Comparison of ENCODE assay signal across 8 cellular contexts in the genomic region with DNA sequence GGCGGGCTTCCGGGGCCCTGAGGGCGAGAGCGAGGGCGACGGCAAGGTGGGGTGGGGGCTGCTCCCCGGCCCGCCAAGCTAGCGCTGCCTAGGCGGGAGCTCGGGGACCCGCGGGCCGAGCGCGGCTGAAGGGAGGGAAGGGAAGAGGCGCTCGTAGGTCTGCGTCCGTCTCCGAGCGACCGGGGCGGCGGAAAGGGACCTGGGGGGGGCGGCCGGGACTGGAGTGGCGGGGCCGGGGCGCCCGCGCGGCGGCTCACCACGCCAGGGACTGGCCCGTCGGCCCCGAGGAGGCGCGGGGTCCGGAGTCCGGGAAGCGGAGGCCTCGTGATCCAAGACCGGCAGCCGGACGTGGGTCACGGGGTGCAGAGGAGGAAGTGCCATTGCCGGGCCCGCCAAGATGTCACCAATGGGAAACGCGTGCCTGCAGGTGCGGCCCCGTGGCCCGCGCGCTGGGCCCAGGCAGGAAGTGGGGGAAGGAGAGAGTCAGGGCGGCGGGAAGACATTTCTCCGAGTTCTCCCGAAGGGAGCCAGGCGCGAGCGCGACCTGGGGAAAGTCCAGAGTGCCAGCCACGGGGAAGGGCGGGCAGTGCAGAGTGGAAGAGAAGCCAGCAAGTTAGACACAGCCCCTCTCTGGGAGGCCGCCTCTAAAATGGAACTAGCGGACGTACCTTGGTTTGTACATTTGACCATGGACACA.
DNase-seq lines count a peak whose midpoint lies in the region; ATAC-seq and TF ChIP-seq lines count a peak whose summit lies in the region.

No MANE protein-coding gene starts in this region.

- DNase-seq in NCI-H1048 (lab: John Stamatoyannopoulos, UW) (peak; percentile 70), astrocyte of the hippocampus (ENCODE audit: low read depth, low spot score) (peak; percentile 86), hippocampal formation (lab: John Stamatoyannopoulos, UW) (peak; percentile 46 to 78), retinal pigment epithelial cell (ENCODE audit: low read depth) (no peak), NCI-H2171 (lab: John Stamatoyannopoulos, UW) (no peak)
- peak; percentile 89 for DNase-seq in T-helper 2 cell treated with Interferon-gamma antibody and Interleukin-4, amounts not matched to agents 5 μg/mL and 100 μg/mL, for 36 hours (ENCODE audit: low spot score)

- peak overlapping the region; percentile 97 for H3K27ac Mint-ChIP-seq in T-helper 2 cell treated with Interferon-gamma antibody and Interleukin-4, amounts not matched to agents 5 μg/mL and 100 μg/mL, for 36 hours

- no peaks in the 10 kb centered on the region for H3K27me3 Mint-ChIP-seq in T-helper 2 cell treated with Interferon-gamma antibody and Interleukin-4, amounts not matched to agents 5 μg/mL and 100 μg/mL, for 36 hours (ENCODE audit: low read depth)

- no peak for TF ChIP-seq CTCF in GM12875 (IDR thresholded peaks at IDR 0.05; ENCODE audit: borderline replicate concordance, insufficient read depth, low read depth, low read length)
- TF ChIP-seq CTCF in retinal pigment epithelial cell (conservative IDR thresholded peaks at IDR 0.05; ENCODE audit: low read depth, low read length), result no peak

- peak overlapping the region; percentile 84 for H3K4me3 ChIP-seq in GM12875 (ENCODE audit: low read depth, low read length)
- peak overlapping the region; percentile 59 for H3K4me3 ChIP-seq in retinal pigment epithelial cell (ENCODE audit: low read length)

- peaks cover 62% of the 10 kb centered on the region for H3K4me1 Mint-ChIP-seq in T-helper 2 cell treated with Interferon-gamma antibody and Interleukin-4, amounts not matched to agents 5 μg/mL and 100 μg/mL, for 36 hours (ENCODE audit: low read depth)

- peak overlapping the region; percentile 96 for H3K4me3 Mint-ChIP-seq in T-helper 2 cell treated with Interferon-gamma antibody and Interleukin-4, amounts not matched to agents 5 μg/mL and 100 μg/mL, for 36 hours

- no peaks in the 10 kb centered on the region for H3K9me3 Mint-ChIP-seq in T-helper 2 cell treated with Interferon-gamma antibody and Interleukin-4, amounts not matched to agents 5 μg/mL and 100 μg/mL, for 36 hours

- peaks cover 77% of the 10 kb centered on the region for H3K36me3 Mint-ChIP-seq in T-helper 2 cell treated with Interferon-gamma antibody and Interleukin-4, amounts not matched to agents 5 μg/mL and 100 μg/mL, for 36 hours (ENCODE audit: low read depth)

- ATAC-seq in HG02588 (IDR thresholded peaks at IDR 0.05; ENCODE audit: unreplicated experiment), result peak; percentile 74

Comparison
In these comparisons a context has a peak if more than half of its experiments do, and no peak if none do; other contexts are left out.
1. DNase-seq: peak in NCI-H1048 (single experiment), T-helper 2 cell treated with Interferon-gamma antibody and Interleukin-4, amounts not matched to agents 5 μg/mL and 100 μg/mL, for 36 hours (single experiment), astrocyte of the hippocampus (single experiment) and hippocampal formation (2 of 2); none in retinal pigment epithelial cell (single experiment) and NCI-H2171 (single experiment).